In genomic region chr19:45368127-45368526, GRCh38 we compare ENCODE assay signal across 2 cellular contexts.
TF ChIP-seq lines count a peak whose summit lies in the region.

No MANE protein-coding gene starts in this region.

TF ChIP-seq in SK-N-SH, 30 proteins besides CTCF, POLR2A, EP300 and RAD21:
- TF ChIP-seq RXRA (IDR thresholded peaks at IDR 0.05; ENCODE audit: borderline replicate concordance, low read depth) (no peak), MEF2A (IDR thresholded peaks at IDR 0.05; ENCODE audit: borderline replicate concordance, low read depth) (no peak), TAF1 (IDR thresholded peaks at IDR 0.05; ENCODE audit: borderline replicate concordance, low read depth, low read length) (no peak), RCOR1 (IDR thresholded peaks at IDR 0.05; ENCODE audit: low read length) (no peak), USF1 (IDR thresholded peaks at IDR 0.05; ENCODE audit: borderline replicate concordance, low read depth) (no peak), SMC3 (IDR thresholded peaks at IDR 0.05; ENCODE audit: low read depth, low read length) (no peak), MAX (IDR thresholded peaks at IDR 0.05; ENCODE audit: low read depth) (no peak), USF2 (IDR thresholded peaks at IDR 0.05; ENCODE audit: borderline replicate concordance, low read depth, low read length) (no peak), SIN3A (IDR thresholded peaks at IDR 0.05; ENCODE audit: borderline replicate concordance, low read depth, low read length) (no peak), NFIC (IDR thresholded peaks at IDR 0.05; ENCODE audit: borderline replicate concordance) (no peak), JUND (IDR thresholded peaks at IDR 0.05) (no peak), GATA2 (CRISPR knock-in tag; IDR thresholded peaks at IDR 0.05) (no peak), IRF3 (IDR thresholded peaks at IDR 0.05; ENCODE audit: low read depth, low read length) (no peak), POLR2AphosphoS5 (IDR thresholded peaks at IDR 0.05; ENCODE audit: low read depth, low read length) (no peak), PBX3 (IDR thresholded peaks at IDR 0.05) (no peak), FOXJ3 (CRISPR knock-in tag; IDR thresholded peaks at IDR 0.05) (no peak)

TF ChIP-seq in SK-N-SH treated with all-trans-retinoic acid at 6 μM for 48 hours, 23 proteins besides CTCF, POLR2A, EP300 and RAD21:
- no peak for TF ChIP-seq ZFP30 (CRISPR knock-in tag; IDR thresholded peaks at IDR 0.05)
- no peak for TF ChIP-seq ARNTL (CRISPR knock-in tag; IDR thresholded peaks at IDR 0.05; ENCODE audit: borderline replicate concordance, low read depth)
- no peak for TF ChIP-seq TSHZ2 (CRISPR knock-in tag; IDR thresholded peaks at IDR 0.05)
- TF ChIP-seq BACH2 (CRISPR knock-in tag; IDR thresholded peaks at IDR 0.05; ENCODE audit: borderline replicate concordance): no peak
- no peak for TF ChIP-seq CSDC2 (CRISPR knock-in tag; IDR thresholded peaks at IDR 0.05)
- no peak for TF ChIP-seq ZFP3 (CRISPR knock-in tag; IDR thresholded peaks at IDR 0.05)
- TF ChIP-seq CSRNP3 (CRISPR knock-in tag; IDR thresholded peaks at IDR 0.05): no peak
- no peak for TF ChIP-seq PATZ1 (CRISPR knock-in tag; IDR thresholded peaks at IDR 0.05; ENCODE audit: borderline replicate concordance)
